ENCODE assay signal across 9 cellular contexts in the genomic region with DNA sequence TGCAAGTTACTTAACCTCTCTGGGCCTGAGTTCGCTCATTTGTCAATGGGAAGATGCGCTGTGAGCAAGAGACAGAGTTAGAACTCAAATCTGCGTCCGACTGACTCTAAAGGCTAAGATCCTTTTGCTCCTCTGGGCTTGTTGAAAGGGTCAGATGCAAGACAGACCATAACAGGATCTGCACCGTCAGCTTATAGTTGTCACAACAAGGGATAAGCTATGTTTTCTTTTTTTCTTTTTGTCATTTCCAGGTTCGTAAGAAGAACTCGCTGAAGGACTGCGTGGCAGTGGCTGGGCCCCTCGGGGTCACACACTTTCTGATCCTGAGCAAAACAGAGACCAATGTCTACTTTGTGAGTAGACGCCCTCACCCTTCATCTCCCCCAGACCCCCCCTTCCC. TPM values are rescaled to one million over a fixed set of nuclear protein-coding genes. Genes with fewer than 3 reads are reported as not detected.
DNase-seq lines count a peak whose midpoint lies in the region; ATAC-seq and TF ChIP-seq lines count a peak whose summit lies in the region.
"Had no signal": no experiment of that assay in that cellular context is flagged by ENCODE, and none has a peak within 500 bp of the region (broad histone marks: within the 10 kb centered on the region; RNA-seq: fewer than 3 reads in every experiment).

No MANE protein-coding gene starts in this region.

- H3K4me3 ChIP-seq in GM12864 (ENCODE audit: low read depth, low read length) = peak overlapping the region; percentile 60
- peak overlapping the region; percentile 96 for H3K4me3 ChIP-seq in SJCRH30
- peak overlapping the region; percentile 64 to 94 (median 92) for H3K4me3 ChIP-seq in fibroblast of lung (replicated peaks in 1 of 4; ENCODE audit: control extremely low read depth in 1 of 4, insufficient read depth in 1 of 4, low read depth in 3 of 4, low read length in 4 of 4)
- H3K4me3 ChIP-seq in retinal pigment epithelial cell (ENCODE audit: low read length) = peak overlapping the region; percentile 88

- ATAC-seq in HG03045 (IDR thresholded peaks at IDR 0.05; ENCODE audit: unreplicated experiment) = no peak

- DNase-seq in GM12864 (ENCODE audit: low read depth) = no peak
- no peak for DNase-seq in SJCRH30
- no peak for DNase-seq in fibroblast of lung (ENCODE audit: low read depth in 2 of 2)
- DNase-seq in retinal pigment epithelial cell (ENCODE audit: low read depth) = no peak
- no peak for DNase-seq in NCI-H2227 treated with DMSO at 0.1 percent for 48 hours (lab: John Stamatoyannopoulos, UW)
- DNase-seq in NOMO-1 (lab: John Stamatoyannopoulos, UW; ENCODE audit: unreplicated experiment in 2 of 2) = no peak
- no peak for DNase-seq in H4 (ENCODE audit: low spot score)

- peak overlapping the region; percentile 20 for H3K9ac ChIP-seq in fibroblast of lung (ENCODE audit: insufficient read depth, low read length)

- H3K27me3 ChIP-seq in SJCRH30 (no peaks in the 10 kb centered on the region), fibroblast of lung (ENCODE audit: control insufficient read depth, insufficient read depth, low read length) (no peaks in the 10 kb centered on the region)

- H3K4me1 ChIP-seq in SJCRH30 = 0 out of 2 replicates have a peak, but pooled peaks cover 3% of the 10 kb centered on the region
- H3K4me1 ChIP-seq in fibroblast of lung (ENCODE audit: control insufficient read depth, extremely low read depth, insufficient read depth, low read length) = peaks cover 6% of the 10 kb centered on the region

- peaks cover 22% of the 10 kb centered on the region for H3K79me2 ChIP-seq in fibroblast of lung (ENCODE audit: control insufficient read depth, insufficient read depth, low read length)

- H2AFZ ChIP-seq in fibroblast of lung (ENCODE audit: low read length) = no peak overlapping the region

- H3K9me3 ChIP-seq in SJCRH30 (replicated peaks) (no peaks in the 10 kb centered on the region), fibroblast of lung (ENCODE audit: control insufficient read depth, insufficient read depth, low read depth, low read length) (no peaks in the 10 kb centered on the region)

- no peaks in the 10 kb centered on the region for H4K20me1 ChIP-seq in fibroblast of lung (ENCODE audit: control insufficient read depth, extremely low read depth, insufficient read depth, low read length)

- H3K36me3 ChIP-seq in SJCRH30 (peaks cover 44% of the 10 kb centered on the region), fibroblast of lung (ENCODE audit: control insufficient read depth, insufficient read depth, low read length) (peaks cover 28% of the 10 kb centered on the region)

- TF ChIP-seq CTCF in GM12864 (IDR thresholded peaks at IDR 0.05; ENCODE audit: low read depth, low read length, missing control alignments) (no peak), fibroblast of lung (conservative IDR thresholded peaks at IDR 0.05 in 1 of 2, IDR thresholded peaks at IDR 0.05 in 1 of 2; ENCODE audit: low read depth in 1 of 2, low read length in 2 of 2) (no peak), retinal pigment epithelial cell (conservative IDR thresholded peaks at IDR 0.05; ENCODE audit: low read depth, low read length) (no peak)

- H3K27ac ChIP-seq in SJCRH30 (no peak overlapping the region), fibroblast of lung (ENCODE audit: insufficient read depth, low read length) (peak overlapping the region; percentile 92)

- H3K4me2 ChIP-seq in fibroblast of lung (ENCODE audit: extremely low read depth, insufficient read depth, low read length) = peak overlapping the region; percentile 96

RNA-seq across cellular contexts. Expression of a gene that starts 1.1 kb away (rescaled TPM):
- 44.7 and 47.0 TPM in 2 replicates for total RNA-seq in SJCRH30 (2014; rRNA removed; shearing (Covaris generic))
- 22.6 and 26.5 TPM in 2 replicates for total RNA-seq in fibroblast of lung
- polyA plus RNA-seq in fibroblast of lung = 15.3 and 19.7 TPM in 2 replicates
- 23.1 and 33.0 TPM in 2 replicates for polyA plus RNA-seq in fibroblast of lung (2012)
- 54.1 and 151 TPM in 2 replicates for polyA minus RNA-seq in fibroblast of lung (ENCODE audit: low replicate concordance)
- total RNA-seq in H4 (2014; rRNA removed; shearing (Covaris generic)) = 20.1 and 26.1 TPM in 2 replicates

RNA-seq across cellular contexts. Expression of a gene that starts 4.2 kb away (rescaled TPM):
- total RNA-seq in SJCRH30 (2014; rRNA removed; shearing (Covaris generic)) = 10.7 and 10.8 TPM in 2 replicates
- 2.6 and 3.3 TPM in 2 replicates for total RNA-seq in fibroblast of lung
- polyA plus RNA-seq in fibroblast of lung = 0.68 and 0.88 TPM in 2 replicates
- polyA plus RNA-seq in fibroblast of lung (2012) = 2.8 and 3.2 TPM in 2 replicates
- polyA minus RNA-seq in fibroblast of lung (ENCODE audit: low replicate concordance) = 0.96 and 8.7 TPM in 2 replicates
- total RNA-seq in H4 (2014; rRNA removed; shearing (Covaris generic)) = 0.79 and 0.92 TPM in 2 replicates

RNA-seq across cellular contexts. Expression of a gene that starts 4.8 kb away (rescaled TPM):
- 0.10 TPM in 1 of 2 replicates, not detected in the other for total RNA-seq in SJCRH30 (2014; rRNA removed; shearing (Covaris generic))
- total RNA-seq in fibroblast of lung = 0.26 and 0.33 TPM in 2 replicates
- 0.12 and 0.14 TPM in 2 replicates for polyA plus RNA-seq in fibroblast of lung
- 0.15 and 0.16 TPM in 2 replicates for polyA plus RNA-seq in fibroblast of lung (2012)
- polyA minus RNA-seq in fibroblast of lung (ENCODE audit: low replicate concordance) = 0.44 TPM in 1 of 2 replicates, not detected in the other
- 0.27 TPM in 1 of 2 replicates, not detected in the other for total RNA-seq in H4 (2014; rRNA removed; shearing (Covaris generic))
- total RNA-seq: NCI-H460 had no signal

RNA-seq across cellular contexts. Expression of a gene that starts 12.4 kb away (rescaled TPM):
- total RNA-seq in SJCRH30 (2014; rRNA removed; shearing (Covaris generic)) = 179 and 186 TPM in 2 replicates
- 296 and 385 TPM in 2 replicates for total RNA-seq in fibroblast of lung
- polyA plus RNA-seq in fibroblast of lung = 169 and 236 TPM in 2 replicates
- polyA plus RNA-seq in fibroblast of lung (2012) = 190 and 275 TPM in 2 replicates
- polyA minus RNA-seq in fibroblast of lung (ENCODE audit: low replicate concordance) = 106 and 110 TPM in 2 replicates
- total RNA-seq in H4 (2014; rRNA removed; shearing (Covaris generic)) = 299 and 319 TPM in 2 replicates

RNA-seq across cellular contexts. Expression of a gene that starts 21.1 kb away (rescaled TPM):
- total RNA-seq in SJCRH30 (2014; rRNA removed; shearing (Covaris generic)) = 0.08 TPM in 1 of 2 replicates, not detected in the other
- 25.7 and 29.4 TPM in 2 replicates for total RNA-seq in fibroblast of lung
- polyA plus RNA-seq in fibroblast of lung = 17.0 and 29.0 TPM in 2 replicates
- 20.6 and 28.2 TPM in 2 replicates for polyA plus RNA-seq in fibroblast of lung (2012)
- polyA minus RNA-seq in fibroblast of lung (ENCODE audit: low replicate concordance) = 14.5 and 15.7 TPM in 2 replicates
- 20.7 and 25.6 TPM in 2 replicates for total RNA-seq in H4 (2014; rRNA removed; shearing (Covaris generic))
